1 cellular context compared by ENCODE assay signal in genomic region chr11:27362749-27363575, GRCh38.
TF ChIP-seq lines count a peak whose summit lies in the region.

CCDC34 (minus strand) TSS chr11:27363215; CDS start chr11:27363194, 21 bp downstream.

TF ChIP-seq in HepG2, 621 proteins besides CTCF, POLR2A, EP300 and RAD21 (continued from another document and continues in another):
- no peak for TF ChIP-seq ZNF512 (CRISPR knock-in tag; IDR thresholded peaks at IDR 0.05)
- TF ChIP-seq ZNF256 (CRISPR knock-in tag; conservative IDR thresholded peaks at IDR 0.05), result no peak
- peak; percentile 87 for TF ChIP-seq GATAD1 (CRISPR knock-in tag; IDR thresholded peaks at IDR 0.05)
- peak in 1 of 2 experiments; percentile 76; a peak in 2 of 4 replicates for TF ChIP-seq ATF4 (CRISPR knock-in tag; IDR thresholded peaks at IDR 0.05)
- peak; percentile 49; the same call in 1 of the 2 replicates for TF ChIP-seq MIXL1 (CRISPR knock-in tag; IDR thresholded peaks at IDR 0.05)
- no peak for TF ChIP-seq ZNF317 (CRISPR knock-in tag; IDR thresholded peaks at IDR 0.05)
- TF ChIP-seq ZNF703 (CRISPR knock-in tag; IDR thresholded peaks at IDR 0.05; ENCODE audit: borderline replicate concordance), result no peak
- 0 out of 2 replicates have a peak, but pooled peaks have one; percentile 59 for TF ChIP-seq ZNF329 (CRISPR knock-in tag; IDR thresholded peaks at IDR 0.05; ENCODE audit: low read depth)
- TF ChIP-seq ONECUT2 (CRISPR knock-in tag; IDR thresholded peaks at IDR 0.05), result 0 out of 2 replicates have a peak, but pooled peaks have one; percentile 23
- peak; percentile 99 for TF ChIP-seq SAP130 (CRISPR knock-in tag; IDR thresholded peaks at IDR 0.05; ENCODE audit: low read depth)
- peak; percentile 85 for TF ChIP-seq ISL2 (CRISPR knock-in tag; IDR thresholded peaks at IDR 0.05)
- peak; percentile 82; the same call in 1 of the 2 replicates for TF ChIP-seq NAIF1 (CRISPR knock-in tag; IDR thresholded peaks at IDR 0.05; ENCODE audit: borderline replicate concordance)
- 0 out of 2 replicates have a peak, but pooled peaks have one; percentile 57 for TF ChIP-seq SMAD1 (CRISPR knock-in tag; IDR thresholded peaks at IDR 0.05; ENCODE audit: borderline replicate concordance, low read depth)
- TF ChIP-seq ZNF569 (CRISPR knock-in tag; IDR thresholded peaks at IDR 0.05; ENCODE audit: borderline replicate concordance), result no peak
- TF ChIP-seq ZNF20 (CRISPR knock-in tag; IDR thresholded peaks at IDR 0.05), result no peak
- peak; percentile 91; the same call in 1 of the 2 replicates for TF ChIP-seq ZNF597 (CRISPR knock-in tag; IDR thresholded peaks at IDR 0.05)
- peak; percentile 71; the same call in 1 of the 2 replicates for TF ChIP-seq ZNF746 (CRISPR knock-in tag; IDR thresholded peaks at IDR 0.05)
- TF ChIP-seq KDM5B (CRISPR knock-in tag; IDR thresholded peaks at IDR 0.05; ENCODE audit: borderline replicate concordance), result peak; percentile 93
- peak; percentile 19; the same call in 1 of the 2 replicates for TF ChIP-seq MTF2 (CRISPR knock-in tag; IDR thresholded peaks at IDR 0.05; ENCODE audit: borderline replicate concordance)
- peak; percentile 40; the same call in 1 of the 2 replicates for TF ChIP-seq ZNF557 (CRISPR knock-in tag; IDR thresholded peaks at IDR 0.05)
- no peak for TF ChIP-seq FIP1L1 (IDR thresholded peaks at IDR 0.05; ENCODE audit: borderline replicate concordance, insufficient read depth, low read depth, low read length)
- TF ChIP-seq DPF2 (CRISPR knock-in tag; IDR thresholded peaks at IDR 0.05; ENCODE audit: borderline replicate concordance, low read depth), result no peak; the same call in 1 of the 2 replicates
- no peak; the same call in 1 of the 2 replicates for TF ChIP-seq SMYD3 (CRISPR knock-in tag; IDR thresholded peaks at IDR 0.05)
- TF ChIP-seq PRPF4 (IDR thresholded peaks at IDR 0.05; ENCODE audit: low read depth, low read length, poor library complexity, severe bottlenecking), result no peak
- TF ChIP-seq ATF5 (CRISPR knock-in tag; IDR thresholded peaks at IDR 0.05; ENCODE audit: low read depth), result 0 out of 2 replicates have a peak, but pooled peaks have one; percentile 76
- no peak; the same call in 1 of the 2 replicates for TF ChIP-seq HINFP (CRISPR knock-in tag; IDR thresholded peaks at IDR 0.05; ENCODE audit: low read depth)
- TF ChIP-seq ZNF563 (CRISPR knock-in tag; IDR thresholded peaks at IDR 0.05), result peak; percentile 86
- TF ChIP-seq POLR2AphosphoS2 (IDR thresholded peaks at IDR 0.05; ENCODE audit: low read depth, low read length), result no peak
- peak; percentile 84 for TF ChIP-seq HBP1 (CRISPR knock-in tag; IDR thresholded peaks at IDR 0.05; ENCODE audit: low read depth)
- TF ChIP-seq ATRX (CRISPR knock-in tag; IDR thresholded peaks at IDR 0.05; ENCODE audit: borderline replicate concordance), result no peak
- TF ChIP-seq PLRG1 (conservative IDR thresholded peaks at IDR 0.05), result no peak
- no peak for TF ChIP-seq CSRNP2 (CRISPR knock-in tag; conservative IDR thresholded peaks at IDR 0.05; ENCODE audit: low read depth)
- TF ChIP-seq NFE2 (CRISPR knock-in tag; IDR thresholded peaks at IDR 0.05), result no peak
- no peak for TF ChIP-seq AKNA (CRISPR knock-in tag; IDR thresholded peaks at IDR 0.05; ENCODE audit: borderline replicate concordance)
- peak; percentile 70 for TF ChIP-seq ZNF609 (CRISPR knock-in tag; IDR thresholded peaks at IDR 0.05; ENCODE audit: borderline replicate concordance)
- peak; percentile 87 for TF ChIP-seq PAF1 (CRISPR knock-in tag; IDR thresholded peaks at IDR 0.05)
- TF ChIP-seq NCOA5 (CRISPR knock-in tag; IDR thresholded peaks at IDR 0.05), result no peak
- peak; percentile 95 for TF ChIP-seq ZNF766 (CRISPR knock-in tag; IDR thresholded peaks at IDR 0.05; ENCODE audit: borderline replicate concordance)
- no peak for TF ChIP-seq ZNF251 (CRISPR knock-in tag; IDR thresholded peaks at IDR 0.05)
- TF ChIP-seq TAF15 (IDR thresholded peaks at IDR 0.05; ENCODE audit: low read depth, low read length, poor library complexity, severe bottlenecking), result peak; percentile 79
- TF ChIP-seq ARNT (IDR thresholded peaks at IDR 0.05), result no peak
- TF ChIP-seq SATB2 (CRISPR knock-in tag; IDR thresholded peaks at IDR 0.05), result peak; percentile 77; the same call in 1 of the 2 replicates
- no peak for TF ChIP-seq ZNF83 (CRISPR knock-in tag; IDR thresholded peaks at IDR 0.05; ENCODE audit: borderline replicate concordance)
- TF ChIP-seq CEBPG (CRISPR knock-in tag; IDR thresholded peaks at IDR 0.05), result no peak; the same call in 1 of the 2 replicates
- TF ChIP-seq CEBPB (IDR thresholded peaks at IDR 0.05; ENCODE audit: borderline replicate concordance, low read depth, low read length), result no peak
